30 cellular contexts compared by ENCODE assay signal in genomic region chr10:37895674-37896073, GRCh38.
"Had no signal": no experiment of that assay in that cellular context is flagged by ENCODE, and none has a peak within 500 bp of the region (broad histone marks: within the 10 kb centered on the region; RNA-seq: fewer than 3 reads in every experiment).

No MANE protein-coding gene starts in this region.

- H3K36me3 ChIP-seq: neural progenitor cell, ovary, right lobe of liver, sigmoid colon, stomach, suprapubic skin, upper lobe of left lung, vagina had no signal

- H3K36me3 Mint-ChIP-seq: neural progenitor cell; stimulated activated effector memory CD8-positive, alpha-beta T cell treated with anti-CD3 and anti-CD28 coated beads, Interleukin-12 subunit alpha, Interleukin-12 subunit beta, amount 100 ng/mL, for 72 hours had no signal

- H3K79me2 ChIP-seq: parathyroid adenoma had no signal

- DNase-seq: natural killer cell; occipital lobe; ovary; posterior cingulate gyrus; psoas muscle; right cardiac atrium; right lobe of liver; sigmoid colon; small intestine; stimulated activated CD4-positive, alpha-beta T cell treated with anti-CD3 and anti-CD28 coated beads, Interleukin-15, amount 100 ng/mL, for 24 hours; stimulated activated CD4-positive, alpha-beta T cell treated with anti-CD3 and anti-CD28 coated beads, Interleukin-2, amount 100 ng/mL, for 24 hours; stimulated activated CD4-positive, alpha-beta T cell treated with anti-CD3 and anti-CD28 coated beads, Interleukin-2, amount 100 ng/mL, for 48 hours; stimulated activated CD4-positive, alpha-beta T cell treated with anti-CD3 and anti-CD28 coated beads, Interleukin-4, amount 100 ng/mL, for 24 hours; stimulated activated naive B cell treated with anti-CD40 and anti-IgM and Interleukin-4, amounts not matched to agents 10 μg/mL and 1 μg/mL and 100 μg/mL, for 72 hours; stimulated activated naive CD4-positive, alpha-beta T cell treated with Interleukin-2 at 50 U/mL for 16 hours; stomach; substantia nigra; testis; tibial artery; trophoblast cell; upper lobe of left lung had no signal

- H3K27me3 ChIP-seq: neural progenitor cell, ovary, right lobe of liver, sigmoid colon, stomach, suprapubic skin, testis, tibial artery, upper lobe of left lung, vagina had no signal

- FAIRE-seq: small intestine, urothelium cell line had no signal

- H3K9ac ChIP-seq: neural progenitor cell, parathyroid adenoma had no signal

- H3K4me1 Mint-ChIP-seq: natural killer cell; nephron; neural progenitor cell; stimulated activated effector memory CD8-positive, alpha-beta T cell treated with anti-CD3 and anti-CD28 coated beads, Interleukin-12 subunit alpha, Interleukin-12 subunit beta, amount 100 ng/mL, for 72 hours; stimulated activated naive B cell treated with anti-CD40 and anti-IgM and Interleukin-4, amounts not matched to agents 10 μg/mL and 1 μg/mL and 100 μg/mL, for 72 hours had no signal

- H3K27ac ChIP-seq: neural progenitor cell, ovary, parathyroid adenoma, psoas muscle, right lobe of liver, sigmoid colon, stomach, suprapubic skin, testis, tibial artery, upper lobe of left lung, vagina had no signal

- H3K27me3 Mint-ChIP-seq: progenitor cell of endocrine pancreas; stimulated activated naive B cell treated with anti-CD40 and anti-IgM and Interleukin-4, amounts not matched to agents 10 μg/mL and 1 μg/mL and 100 μg/mL, for 72 hours; stimulated activated naive CD8-positive, alpha-beta T cell treated with anti-CD3 and anti-CD28 coated beads, Interleukin-15, Interleukin-2, amounts not matched to agents 100 ng/mL and 50 ng/mL, for 24 hours had no signal

- ATAC-seq: natural killer cell; psoas muscle; right cardiac atrium; right lobe of liver; stimulated activated effector memory CD8-positive, alpha-beta T cell treated with anti-CD3 and anti-CD28 coated beads, Interleukin-12 subunit alpha, Interleukin-12 subunit beta, amount 100 ng/mL, for 72 hours; stimulated activated naive B cell treated with anti-CD40 and anti-IgM and Interleukin-4, amounts not matched to agents 10 μg/mL and 1 μg/mL and 100 μg/mL, for 72 hours had no signal

- H3K4me3 Mint-ChIP-seq: natural killer cell; nephron; neural progenitor cell; stimulated activated effector memory CD8-positive, alpha-beta T cell treated with anti-CD3 and anti-CD28 coated beads, Interleukin-12 subunit alpha, Interleukin-12 subunit beta, amount 100 ng/mL, for 72 hours; stimulated activated naive B cell treated with anti-CD40 and anti-IgM and Interleukin-4, amounts not matched to agents 10 μg/mL and 1 μg/mL and 100 μg/mL, for 72 hours; stimulated activated naive CD8-positive, alpha-beta T cell treated with anti-CD3 and anti-CD28 coated beads, Interleukin-15, Interleukin-2, amounts not matched to agents 100 ng/mL and 50 ng/mL, for 24 hours had no signal

- H2AFZ ChIP-seq: neural progenitor cell, parathyroid adenoma had no signal

- H3K4me3 ChIP-seq: neural progenitor cell, ovary, psoas muscle, right lobe of liver, sigmoid colon, stomach, suprapubic skin, testis, tibial artery, upper lobe of left lung, vagina had no signal

- H3K27ac Mint-ChIP-seq: natural killer cell; nephron; neural progenitor cell; progenitor cell of endocrine pancreas; stimulated activated effector memory CD8-positive, alpha-beta T cell treated with anti-CD3 and anti-CD28 coated beads, Interleukin-12 subunit alpha, Interleukin-12 subunit beta, amount 100 ng/mL, for 72 hours; stimulated activated naive B cell treated with anti-CD40 and anti-IgM and Interleukin-4, amounts not matched to agents 10 μg/mL and 1 μg/mL and 100 μg/mL, for 72 hours; stimulated activated naive CD8-positive, alpha-beta T cell treated with anti-CD3 and anti-CD28 coated beads, Interleukin-15, Interleukin-2, amounts not matched to agents 100 ng/mL and 50 ng/mL, for 24 hours had no signal

- H3K4me1 ChIP-seq: neural progenitor cell, parathyroid adenoma, psoas muscle, right lobe of liver, sigmoid colon, stomach, suprapubic skin, testis, tibial artery, upper lobe of left lung, vagina had no signal

- H3K9me3 ChIP-seq: testis had no signal

- H3K4me2 ChIP-seq: neural progenitor cell had no signal
